Comparison of ENCODE assay signal across 17 cellular contexts in genomic region chr18:65057439-65058083, GRCh38.
DNase-seq lines count a peak whose midpoint lies in the region; ATAC-seq lines count a peak whose summit lies in the region.
"Had no signal": no experiment of that assay in that cellular context is flagged by ENCODE, and none has a peak within 500 bp of the region (broad histone marks: within the 10 kb centered on the region; RNA-seq: fewer than 3 reads in every experiment).

No MANE protein-coding gene starts in this region.

- intact Hi-C loops in left cardiac atrium (cut with DNase I): no loop called here

- DNase-seq in NOMO-1 (lab: John Stamatoyannopoulos, UW; ENCODE audit: unreplicated experiment in 2 of 2) (peak; percentile 22 to 39), NOMO-1 treated with dmso at 0.1 percent for 144 hours (lab: John Stamatoyannopoulos, UW; ENCODE audit: unreplicated experiment) (no peak), OCI-M1 (lab: John Stamatoyannopoulos, UW) (peak; percentile 93), left cardiac atrium (no peak), T-helper 9 cell (no peak)
- DNase-seq in activated CD4-positive, alpha-beta T cell treated with anti-CD3 and anti-CD28 coated beads, Interleukin-2, amount 50 U/mL, for 1 hour: no peak
- DNase-seq: ACHN; activated CD4-positive, alpha-beta memory T cell treated with anti-CD3 and anti-CD28 coated beads, Interleukin-2, amount 10 ng/mL, durations not matched to agents 7 days and 5 days; activated T-cell treated with anti-CD3 and anti-CD28 coated beads, Interleukin-2, amount 50 U/mL, for 4 hours; DND-41; NCI-H2029; NCI-H510A treated with DMSO at 0.1 percent for 48 hours; psoas muscle; RPMI8226 had no signal

- ATAC-seq in left cardiac atrium (peak; percentile 53 to 63), GM21515 (IDR thresholded peaks at IDR 0.05; ENCODE audit: unreplicated experiment) (no peak), HG03108 (IDR thresholded peaks at IDR 0.05; ENCODE audit: unreplicated experiment) (no peak)
- ATAC-seq: activated naive CD4-positive, alpha-beta T cell treated with anti-CD3 and anti-CD28 coated beads, Interleukin-2, amount 50 U/mL, for 72 hours; activated T-cell treated with anti-CD3 and anti-CD28 coated beads, Interleukin-2, amount 50 U/mL, for 4 hours; psoas muscle had no signal

Comparison
In these comparisons a context has a peak if more than half of its experiments do, and no peak if none do; other contexts are left out.
1. DNase-seq: peak in NOMO-1 (2 of 2) and OCI-M1 (single experiment); none in NOMO-1 treated with dmso at 0.1 percent for 144 hours (single experiment), left cardiac atrium (single experiment), T-helper 9 cell (single experiment) and activated CD4-positive, alpha-beta T cell treated with anti-CD3 and anti-CD28 coated beads, Interleukin-2, amount 50 U/mL, for 1 hour (single experiment).
2. ATAC-seq: peak in left cardiac atrium (2 of 2); none in GM21515 (single experiment) and HG03108 (single experiment).